ENCODE assay signal across 3 cellular contexts in genomic region chr5:100252944-100253343, GRCh38.
"Had no signal": no experiment of that assay in that cellular context is flagged by ENCODE, and none has a peak within 500 bp of the region (broad histone marks: within the 10 kb centered on the region; RNA-seq: fewer than 3 reads in every experiment).

No MANE protein-coding gene starts in this region.

- ATAC-seq: GM12878 had no signal

- DNase-seq: GDM1, GF-D8 had no signal

- H3K4me3 ChIP-seq: GM12878 had no signal
